In the genomic region with DNA sequence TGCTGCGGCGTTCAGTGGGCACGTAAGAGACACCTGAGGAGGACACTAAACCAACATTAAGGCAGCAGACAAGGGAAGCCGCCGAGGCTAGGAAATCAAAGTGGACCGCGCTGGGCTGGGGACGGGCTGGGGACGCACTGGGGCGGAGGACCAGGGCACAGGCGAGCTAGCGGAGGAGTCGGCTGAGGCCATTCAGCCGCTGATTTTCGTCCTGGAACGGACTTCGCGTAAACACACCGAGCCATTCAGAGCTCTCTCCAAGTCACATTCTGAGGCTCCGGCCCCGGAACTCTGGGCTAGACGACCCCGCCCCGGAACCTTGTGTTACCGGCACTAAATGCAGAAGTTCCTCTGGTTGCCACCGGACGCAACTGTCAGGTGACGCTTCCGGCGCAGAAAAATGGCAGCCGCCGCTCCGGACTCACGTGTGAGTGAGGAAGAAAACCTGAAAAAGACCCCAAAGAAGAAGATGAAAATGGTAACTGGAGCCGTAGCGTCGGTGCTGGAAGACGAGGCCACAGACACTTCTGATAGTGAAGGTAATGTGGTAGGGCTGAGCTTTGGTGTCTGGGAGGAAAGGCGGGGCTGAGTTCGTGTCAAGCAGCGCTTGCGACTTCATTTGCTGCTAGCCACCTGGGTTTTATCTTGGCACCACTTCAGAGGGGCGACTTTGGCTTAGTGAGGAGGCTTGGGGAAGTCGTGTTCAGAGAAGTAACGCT, we compare ENCODE assay signal across 8 cellular contexts. TPM values are rescaled to one million over a fixed set of nuclear protein-coding genes. Genes with fewer than 3 reads are reported as not detected.
DNase-seq lines count a peak whose midpoint lies in the region; ATAC-seq and TF ChIP-seq lines count a peak whose summit lies in the region.

A gene with protein sequence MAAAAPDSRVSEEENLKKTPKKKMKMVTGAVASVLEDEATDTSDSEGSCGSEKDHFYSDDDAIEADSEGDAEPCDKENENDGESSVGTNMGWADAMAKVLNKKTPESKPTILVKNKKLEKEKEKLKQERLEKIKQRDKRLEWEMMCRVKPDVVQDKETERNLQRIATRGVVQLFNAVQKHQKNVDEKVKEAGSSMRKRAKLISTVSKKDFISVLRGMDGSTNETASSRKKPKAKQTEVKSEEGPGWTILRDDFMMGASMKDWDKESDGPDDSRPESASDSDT (plus strand): TSS at position 377 of the 719 bp plus-strand sequence. CDS start 24 bp downstream, at position 401.

- H3K4me3 ChIP-seq in WERI-Rb-1 (ENCODE audit: low read depth, low read length) (peak within 1 kb of the TSS; percentile 94), mammary epithelial cell (replicated peaks in 1 of 3; ENCODE audit: insufficient read depth in 1 of 3, low read depth in 2 of 3, low read length in 3 of 3) (peak within 1 kb of the TSS; percentile 82 to 97 (median 88)), smooth muscle cell (peak within 1 kb of the TSS; percentile 77)

- intact Hi-C loops in mammary epithelial cell (cut with micrococcal nuclease), result loop anchor here (10.0 kb wide), 1 partner anchor 80 kb away; no protein-coding TSS in a partner anchor

- H3F3A ChIP-seq in smooth muscle cell (ENCODE audit: low read depth), result no peaks in the 10 kb centered on the region

- peaks cover 48% of the 10 kb centered on the region for H3K79me2 ChIP-seq in mammary epithelial cell (ENCODE audit: insufficient read depth, low read length)
- H3K79me2 ChIP-seq in smooth muscle cell (ENCODE audit: low read depth), result peaks cover 43% of the 10 kb centered on the region

- CTCF ChIA-PET in mammary epithelial cell (lab: Charles Lee; ENCODE audit: low non-redundant PET), result interaction anchor here (1.0 kb wide), 1 partner anchor 15 kb away, joined by 3 read pairs; no protein-coding TSS in a partner anchor

- H3K27me3 ChIP-seq in WERI-Rb-1 (ENCODE audit: insufficient read depth, low read depth, severe bottlenecking) (no peaks in the 10 kb centered on the region), mammary epithelial cell (ENCODE audit: insufficient read depth, low read length) (no peaks in the 10 kb centered on the region), smooth muscle cell (ENCODE audit: low read depth) (no peaks in the 10 kb centered on the region)

- H3K4me2 ChIP-seq in mammary epithelial cell (ENCODE audit: insufficient read depth, low read depth, low read length) (peak within 1 kb of the TSS; percentile 93), smooth muscle cell (peak within 1 kb of the TSS; percentile 99)

- TSS peak; percentile 50 for BruUV-seq in mammary epithelial cell (replicated peaks; lab: Mats Ljungman, UMichigan)

- peak within 1 kb of the TSS; percentile 82 for H3K27ac ChIP-seq in WERI-Rb-1
- peak within 1 kb of the TSS; percentile 62 for H3K27ac ChIP-seq in mammary epithelial cell (ENCODE audit: insufficient read depth, low read depth, low read length)
- H3K27ac ChIP-seq in smooth muscle cell (ENCODE audit: low read depth), result peak within 1 kb of the TSS; percentile 60

- H3K9ac ChIP-seq in mammary epithelial cell (ENCODE audit: insufficient read depth, low read length) (peak within 1 kb of the TSS; percentile 85), smooth muscle cell (ENCODE audit: low read depth) (peak within 1 kb of the TSS; percentile 72)

- H3K9me3 ChIP-seq in WERI-Rb-1 (ENCODE audit: severe bottlenecking) (peaks cover 7% of the 10 kb centered on the region), mammary epithelial cell (replicated peaks; ENCODE audit: insufficient read depth, low read length) (peaks cover 4% of the 10 kb centered on the region), smooth muscle cell (replicated peaks; ENCODE audit: low read depth) (no peaks in the 10 kb centered on the region)

- H3K36me3 ChIP-seq in WERI-Rb-1 (peaks cover 5% of the 10 kb centered on the region), mammary epithelial cell (ENCODE audit: insufficient read depth, low read length) (no peaks in the 10 kb centered on the region), smooth muscle cell (ENCODE audit: low read depth) (no peaks in the 10 kb centered on the region)

- H4K20me1 ChIP-seq in mammary epithelial cell (ENCODE audit: insufficient read depth, low read length) (no peaks in the 10 kb centered on the region), smooth muscle cell (ENCODE audit: low read depth) (no peaks in the 10 kb centered on the region)

- H3K4me1 ChIP-seq in mammary epithelial cell (ENCODE audit: insufficient read depth, low read length) (peaks cover 16% of the 10 kb centered on the region), smooth muscle cell (ENCODE audit: low read depth) (peaks cover 17% of the 10 kb centered on the region)

- DNase-seq in AG08395 (ENCODE audit: low spot score), result peak; percentile 87
- DNase-seq in NCI-H2196 treated with DMSO at 0.1 percent for 48 hours (lab: John Stamatoyannopoulos, UW; ENCODE audit: unreplicated experiment), result peak; percentile 86
- DNase-seq in WERI-Rb-1, result peak; percentile 95
- DNase-seq in mammary epithelial cell, result peak; percentile 84
- DNase-seq in iPS-NIHi7 (ENCODE audit: extremely low spot score), result peak; percentile 88
- peak; percentile 56 for DNase-seq in smooth muscle cell (lab: John Stamatoyannopoulos, UW; ENCODE audit: unreplicated experiment)

- TF ChIP-seq CTCF in WERI-Rb-1 (IDR thresholded peaks at IDR 0.05; ENCODE audit: low read depth, low read length) (no peak), mammary epithelial cell (conservative IDR thresholded peaks at IDR 0.05 in 1 of 2, IDR thresholded peaks at IDR 0.05 in 1 of 2; ENCODE audit: extremely low read depth in 1 of 2, insufficient read depth in 1 of 2, low read depth in 1 of 2, low read length in 2 of 2) (no peak), smooth muscle cell (IDR thresholded peaks at IDR 0.05; ENCODE audit: borderline replicate concordance, insufficient read depth, poor library complexity, severe bottlenecking) (no peak)

- in situ Hi-C loops in mammary epithelial cell (cut with MboI; ENCODE audit: low sequenced_read_pairs in 2 of 2), result no loop called here

- ATAC-seq in GM18907 (IDR thresholded peaks at IDR 0.05; ENCODE audit: unreplicated experiment) (peak; percentile 100), HG03139 (IDR thresholded peaks at IDR 0.05; ENCODE audit: unreplicated experiment) (peak; percentile 99)

- dilution Hi-C loops in mammary epithelial cell (cut with HindIII; ENCODE audit: low sequenced_read_pairs), result no loop called here

- H2AFZ ChIP-seq in mammary epithelial cell (ENCODE audit: low read depth, low read length) (peak within 1 kb of the TSS; percentile 95), smooth muscle cell (ENCODE audit: low read depth) (peak within 1 kb of the TSS; percentile 85)

- WGBS in mammary epithelial cell (ENCODE audit: low coverage, missing lambda C conversion rate), result 0% methylated on average over 35 of the region's 45 CpGs
- WGBS in smooth muscle cell (ENCODE audit: low lambda C conversion rate), result under 1% methylated on average over 45 of the region's 45 CpGs

RNA-seq across cellular contexts. Expression of the gene that starts here (rescaled TPM):
- total RNA-seq in mammary epithelial cell (10 to 100 TPM in 1 of 2 donors, 1 to 10 TPM in 1; 8.5 to 36.2 TPM), smooth muscle cell (6.6 and 6.9 TPM in 2 replicates)
- polyA plus RNA-seq in mammary epithelial cell (3.9 TPM), smooth muscle cell (13.2 and 20.0 TPM in 2 replicates)
- polyA minus RNA-seq in mammary epithelial cell, result 7.0 TPM

Comparison
In these comparisons a context has a peak if more than half of its experiments do, and no peak if none do; other contexts are left out.
1. Peak in every context shown above with its lines: DNase-seq, ATAC-seq, H3K4me3 ChIP-seq and H3K27ac ChIP-seq.